Comparison of ENCODE assay signal across 27 cellular contexts in the genomic region with DNA sequence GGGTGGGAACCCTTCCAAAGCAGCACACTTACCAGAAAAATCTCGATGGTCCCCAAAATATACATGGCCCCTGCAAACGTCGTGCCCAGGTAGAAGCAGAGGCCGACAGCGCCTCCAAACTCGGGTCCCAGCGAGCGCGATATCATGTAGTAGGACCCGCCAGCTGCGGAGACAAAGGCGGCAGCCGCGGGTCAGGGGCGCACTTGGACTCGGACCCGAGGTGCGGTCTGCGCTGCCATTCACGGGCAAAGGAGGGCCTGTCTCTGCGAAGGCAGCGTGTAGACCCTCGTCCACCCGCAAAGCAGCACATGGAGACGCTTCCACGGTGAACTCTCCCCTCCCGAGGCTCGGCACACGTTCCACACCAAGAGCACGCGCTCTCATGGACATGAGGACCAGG. TPM values are rescaled to one million over a fixed set of nuclear protein-coding genes. Genes with fewer than 3 reads are reported as not detected.
A peak's percentile ranks its signal among the peaks of the same experiment; 100 is the strongest.
DNase-seq lines count a peak whose midpoint lies in the region; ATAC-seq, FAIRE-seq and TF ChIP-seq lines count a peak whose summit lies in the region.
"Had no signal": no experiment of that assay in that cellular context is flagged by ENCODE, and none has a peak within 500 bp of the region (broad histone marks: within the 10 kb centered on the region; RNA-seq: fewer than 3 reads in every experiment).

No MANE protein-coding gene starts in this region.

- POLR2A ChIA-PET in RWPE1 (lab: Yijun Ruan, JAX; ENCODE audit: low non-redundant PET) (no interaction called here), H1 (lab: Charles Lee; ENCODE audit: partially characterized antibody) (no interaction called here), SK-N-SH (lab: Yijun Ruan, JAX) (no interaction called here)

- ATAC-seq in HG02840 (IDR thresholded peaks at IDR 0.05; ENCODE audit: low FRiP score, unreplicated experiment): no peak
- ATAC-seq: GM12878 had no signal

- H3K4ac ChIP-seq in H1 (replicated peaks; ENCODE audit: insufficient read length, low read depth, low read length): no peak overlapping the region

- H3K27me3 Mint-ChIP-seq in neural crest cell (ENCODE audit: low read depth): no peaks in the 10 kb centered on the region
- H3K27me3 Mint-ChIP-seq: CD4-positive, alpha-beta memory T cell; CD4-positive, CD25-positive, alpha-beta regulatory T cell; CD8-positive, alpha-beta memory T cell had no signal

- H3K9ac ChIP-seq in H1 (replicated peaks in 1 of 4; ENCODE audit: extremely low read depth in 1 of 4, low read depth in 3 of 4, low read length in 3 of 4): no peak overlapping the region
- H3K9ac ChIP-seq in SK-N-SH: no peak overlapping the region
- H3K9ac ChIP-seq: BLaER1 had no signal

- FAIRE-seq in H1 (lab: Jason Lieb, UNC): no peak
- FAIRE-seq: A204.1, GM12878, GM12892, GM18507 had no signal

- H3K23me2 ChIP-seq in H1 (ENCODE audit: low read depth, low read length): no peaks in the 10 kb centered on the region

- 96% methylated on average over 31 of the region's 31 CpGs; no CpG with 5 or more reads in 1 of the 2 experiments for WGBS in H1 (ENCODE audit: extremely low coverage in 1 of 2, insufficient coverage in 1 of 2, insufficient read length in 1 of 2, insufficient replicate concordance in 2 of 2, low coverage in 1 of 2, low lambda C conversion rate in 2 of 2, missing lambda C conversion rate in 1 of 2), 2 experiments
- WGBS in SK-N-SH (ENCODE audit: low lambda C conversion rate): 89% methylated on average over 24 of the region's 31 CpGs

- no peaks in the 10 kb centered on the region for H3K4me1 Mint-ChIP-seq in neural crest cell
- H3K4me1 Mint-ChIP-seq: CD14-positive monocyte; CD4-positive, alpha-beta memory T cell; CD4-positive, CD25-positive, alpha-beta regulatory T cell; CD8-positive, alpha-beta memory T cell had no signal

- H3K14ac ChIP-seq in H1 (ENCODE audit: insufficient read length): no peak overlapping the region

- H3K27me3 ChIP-seq in H1 (replicated peaks in 1 of 4; ENCODE audit: control insufficient read depth in 3 of 4, extremely low read depth in 1 of 4, insufficient read depth in 3 of 4, low read length in 3 of 4): no peaks in the 10 kb centered on the region
- no peaks in the 10 kb centered on the region for H3K27me3 ChIP-seq in SK-N-SH (ENCODE audit: insufficient read depth)
- H3K27me3 ChIP-seq: BE2C, BLaER1 had no signal

- H3K18ac ChIP-seq in H1 (ENCODE audit: extremely low read depth, low read length): no peak overlapping the region

- H3K79me2 ChIP-seq in H1 (ENCODE audit: control insufficient read depth in 1 of 2, insufficient read depth in 2 of 2, low read length in 2 of 2) (no peaks in the 10 kb centered on the region), SK-N-SH (ENCODE audit: insufficient read depth) (no peaks in the 10 kb centered on the region)

- H2BK20ac ChIP-seq in H1 (ENCODE audit: low read length): no peak overlapping the region

- no peaks in the 10 kb centered on the region for H3K9me3 ChIP-seq in H1 (ENCODE audit: insufficient read depth in 2 of 2, low read depth in 1 of 2, low read length in 1 of 2)
- H3K9me3 ChIP-seq in SK-N-SH: no peaks in the 10 kb centered on the region
- H3K9me3 ChIP-seq: BE2C, BLaER1 had no signal

- H3K9me2 ChIP-seq in SK-N-SH: no peaks in the 10 kb centered on the region

- no peak overlapping the region for H4K5ac ChIP-seq in H1 (ENCODE audit: insufficient read length, low read depth, low read length)

- H3K79me1 ChIP-seq in H1 (ENCODE audit: low read depth, low read length): peaks cover 3% of the 10 kb centered on the region

- TF ChIP-seq RAD21 in H1 (IDR thresholded peaks at IDR 0.05 in 1 of 2, conservative IDR thresholded peaks at IDR 0.05 in 1 of 2; ENCODE audit: low read depth in 2 of 2, low read length in 2 of 2) (no peak), SK-N-SH (IDR thresholded peaks at IDR 0.05; ENCODE audit: low read length) (no peak)

- H3K4me3 Mint-ChIP-seq in neural crest cell: no peak overlapping the region
- H3K4me3 Mint-ChIP-seq: CD14-positive monocyte; CD4-positive, alpha-beta memory T cell; CD4-positive, CD25-positive, alpha-beta regulatory T cell; CD8-positive, alpha-beta memory T cell had no signal

- no peak overlapping the region for H2BK12ac ChIP-seq in H1 (ENCODE audit: low read depth, low read length)

- no peak overlapping the region for H3K56ac ChIP-seq in H1 (replicated peaks; ENCODE audit: insufficient read length, low read depth, low read length)

- H4K91ac ChIP-seq in H1 (replicated peaks; ENCODE audit: insufficient read length, low read length): no peak overlapping the region

- TF ChIP-seq EP300 in H1 (IDR thresholded peaks at IDR 0.05; ENCODE audit: borderline replicate concordance in 1 of 2, low read depth in 2 of 2, low read length in 2 of 2) (no peak), SK-N-SH (IDR thresholded peaks at IDR 0.05; ENCODE audit: borderline replicate concordance in 1 of 2, low read depth in 1 of 2, low read length in 1 of 2) (no peak)

- H3K27ac ChIP-seq in RWPE1: peak overlapping the region; percentile 15; the same call in 1 of the 2 replicates
- no peak overlapping the region for H3K27ac ChIP-seq in H1 (ENCODE audit: low read depth, low read length)
- no peak overlapping the region for H3K27ac ChIP-seq in SK-N-SH (ENCODE audit: low read depth in 2 of 2, low read length in 1 of 2)
- H3K27ac ChIP-seq: BLaER1 had no signal

- DNase-seq in RWPE1 (ENCODE audit: low spot score): no peak
- no peak for DNase-seq in H1 (ENCODE audit: low read depth in 1 of 2, low spot score in 2 of 2)
- no peak for DNase-seq in neural crest cell (ENCODE audit: low read depth, low spot score)
- no peak for DNase-seq in stimulated activated CD4-positive, alpha-beta T cell treated with anti-CD3 and anti-CD28 coated beads, Interleukin-12 subunit alpha, Interleukin-12 subunit beta, amount 100 ng/mL, for 4 hours
- no peak for DNase-seq in SK-N-SH
- DNase-seq: 8988T; ACHN; BE2C; C1 segment of cervical spinal cord; CD4-positive, alpha-beta memory T cell; CD4-positive, CD25-positive, alpha-beta regulatory T cell; CD8-positive, alpha-beta memory T cell; COR-L47; DMS 273 treated with DMSO at 0.1 percent for 48 hours; DMS153; DMS53; DMS79; DND-41; EL; GDM1 had no signal

- TF ChIP-seq CTCF in RWPE1 (conservative IDR thresholded peaks at IDR 0.05; ENCODE audit: low read depth): no peak
- TF ChIP-seq CTCF in H1 (IDR thresholded peaks at IDR 0.05; ENCODE audit: control extremely low read depth in 1 of 3, insufficient read depth in 1 of 3, low read depth in 1 of 3, low read length in 3 of 3): no peak
- TF ChIP-seq CTCF in neural crest cell (conservative IDR thresholded peaks at IDR 0.05): no peak
- TF ChIP-seq CTCF in SK-N-SH (IDR thresholded peaks at IDR 0.05): no peak

- H3K4me1 ChIP-seq in H1 (replicated peaks in 1 of 4; ENCODE audit: control insufficient read depth in 3 of 4, insufficient read depth in 4 of 4, low read length in 3 of 4) (no peaks in the 10 kb centered on the region), SK-N-SH (ENCODE audit: control insufficient read depth in 1 of 2, insufficient read depth in 2 of 2, low read depth in 1 of 2, low read length in 1 of 2) (peaks cover 0 to 8% of the 10 kb centered on the region in 2 experiments; a peak in 1 of 4 replicates)
- H3K4me1 ChIP-seq: BE2C, BLaER1 had no signal

- no peak overlapping the region for H2BK5ac ChIP-seq in H1 (ENCODE audit: low read depth, low read length)

- no peak overlapping the region for H2BK120ac ChIP-seq in H1 (replicated peaks; ENCODE audit: low read depth, low read length)

- H2AFZ ChIP-seq in H1 (ENCODE audit: low read length) (no peak overlapping the region), SK-N-SH (ENCODE audit: low read depth) (no peak overlapping the region)

- H4K20me1 ChIP-seq in H1 (replicated peaks in 1 of 2; ENCODE audit: control insufficient read depth in 1 of 2, insufficient read depth in 2 of 2, low read length in 2 of 2): peaks cover 0 to 8% of the 10 kb centered on the region in 2 experiments
- no peaks in the 10 kb centered on the region for H4K20me1 ChIP-seq in SK-N-SH (ENCODE audit: insufficient read depth)

- H3K36me3 Mint-ChIP-seq in neural crest cell (ENCODE audit: low read depth): no peaks in the 10 kb centered on the region

- H2BK15ac ChIP-seq in H1 (ENCODE audit: low read length): no peak overlapping the region

- H2AK5ac ChIP-seq in H1 (ENCODE audit: low read depth, low read length): no peak overlapping the region

- H3K4me3 ChIP-seq in H1 (ENCODE audit: extremely low read depth in 1 of 4, insufficient read depth in 2 of 4, low read depth in 3 of 4, low read length in 4 of 4) (no peak overlapping the region), SK-N-SH (ENCODE audit: low read depth in 2 of 2, low read length in 1 of 2) (no peak overlapping the region)
- H3K4me3 ChIP-seq: BLaER1, GM12878 had no signal

- H3K36me3 ChIP-seq in H1 (ENCODE audit: control insufficient read depth in 2 of 4, insufficient read depth in 4 of 4, low read length in 3 of 4) (peaks cover 4 to 49% (median 19%) of the 10 kb centered on the region in 4 experiments; a peak in 5 of 8 replicates), SK-N-SH (replicated peaks in 1 of 2; ENCODE audit: control insufficient read depth in 1 of 2, insufficient read depth in 2 of 2, low read length in 1 of 2) (no peaks in the 10 kb centered on the region)
- H3K36me3 ChIP-seq: BE2C had no signal

- no peak overlapping the region for H3K23ac ChIP-seq in H1 (ENCODE audit: insufficient read length)

- CTCF ChIA-PET in RWPE1 (lab: Yijun Ruan, JAX) (no interaction called here), H1 (lab: Charles Lee; ENCODE audit: partially characterized antibody) (no interaction called here), SK-N-SH (lab: Yijun Ruan, JAX) (no interaction called here)

- H3K4me2 ChIP-seq in H1 (ENCODE audit: insufficient read depth in 1 of 2, low read depth in 2 of 2, low read length in 2 of 2) (no peak overlapping the region), SK-N-SH (no peak overlapping the region)
- H3K4me2 ChIP-seq: BLaER1 had no signal

- peak overlapping the region; percentile 75 for H3K27ac Mint-ChIP-seq in neural crest cell (ENCODE audit: unreplicated experiment)
- H3K27ac Mint-ChIP-seq: CD14-positive monocyte; CD4-positive, alpha-beta memory T cell; CD4-positive, CD25-positive, alpha-beta regulatory T cell; CD8-positive, alpha-beta memory T cell had no signal

- H3F3A ChIP-seq in SK-N-SH (replicated peaks; ENCODE audit: insufficient read depth): no peaks in the 10 kb centered on the region

- H3K9me3 Mint-ChIP-seq in neural crest cell: no peaks in the 10 kb centered on the region
- H3K9me3 Mint-ChIP-seq: CD14-positive monocyte; CD4-positive, alpha-beta memory T cell; CD4-positive, CD25-positive, alpha-beta regulatory T cell; CD8-positive, alpha-beta memory T cell had no signal

- no peak for TF ChIP-seq POLR2A in H1 (IDR thresholded peaks at IDR 0.05; ENCODE audit: control extremely low read depth in 1 of 2, low read depth in 2 of 2, low read length in 2 of 2)

- H4K8ac ChIP-seq in H1 (ENCODE audit: extremely low read depth, insufficient read depth, low read length): 0 out of 2 replicates have a peak overlapping the region, but pooled peaks have one; percentile 21

RNA-seq across cellular contexts. Expression of gene SLC12A7, which starts 25.0 kb away (rescaled TPM):
- 38.6 and 39.7 TPM in 2 replicates for total RNA-seq in H1 (2021; fragmentation: NEBNext Ultra II Directional; extraction: Animal tissue kit (Norgen Biotek cat#: 25700))
- 23.5 and 37.5 TPM in 2 replicates for polyA plus RNA-seq in H1 (2011; rRNA removed)
- polyA plus RNA-seq in H1 (2011; cell fraction: cytosol; rRNA removed): 26.4 TPM
- 181 TPM for polyA plus RNA-seq in H1 (2011; cell fraction: nucleus; rRNA removed)
- 27.4 to 47.0 TPM (median 38.9 TPM) in 4 replicates for polyA plus RNA-seq in H1 (2012, experiment 1 of 2)
- 19.5 TPM for polyA plus RNA-seq in H1 (2012, experiment 2 of 2)
- polyA plus RNA-seq in H1 (2013, experiment 1 of 2): 27.2 TPM
- 24.9 TPM for polyA plus RNA-seq in H1 (2013, experiment 2 of 2)
- polyA minus RNA-seq in H1 (2011; rRNA and poly(A)+ RNA removed): 23.8 and 28.1 TPM in 2 replicates
- 33.8 TPM for polyA minus RNA-seq in H1 (2011; cell fraction: cytosol; rRNA and poly(A)+ RNA removed)
- polyA minus RNA-seq in H1 (2011; cell fraction: nucleus; rRNA and poly(A)+ RNA removed): 44.5 TPM
- total RNA-seq in neural crest cell: 34.7 and 40.7 TPM in 2 replicates
- polyA plus RNA-seq in SK-N-SH (2012; rRNA removed): 2.3 and 2.6 TPM in 2 replicates
- 0.97 and 1.5 TPM in 2 replicates for polyA plus RNA-seq in SK-N-SH (2012; cell fraction: cytosol; rRNA removed)
- 7.4 and 9.0 TPM in 2 replicates for polyA plus RNA-seq in SK-N-SH (2012; cell fraction: nucleus; rRNA removed)
